ENCODE assay signal across 8 cellular contexts in the genomic region with DNA sequence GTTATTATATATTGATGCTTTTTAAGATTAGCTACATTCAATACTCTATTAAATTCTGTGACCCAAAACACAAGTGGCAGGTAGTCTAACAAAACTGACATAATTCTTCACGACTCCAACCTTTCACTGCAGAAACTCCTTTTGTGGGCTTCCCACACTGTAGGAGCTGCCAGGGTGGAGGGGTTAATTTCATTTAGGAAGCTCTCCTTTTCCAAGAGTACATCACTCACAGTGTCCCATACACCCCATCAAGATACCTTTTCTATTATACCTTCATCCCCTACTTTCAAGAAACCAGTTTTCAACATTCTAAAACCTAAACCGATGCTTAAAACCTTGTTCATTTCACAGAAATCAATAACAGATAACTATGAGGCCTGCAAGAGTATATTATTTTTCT. TPM values are rescaled to one million over a fixed set of nuclear protein-coding genes. Genes with fewer than 3 reads are reported as not detected.
DNase-seq lines count a peak whose midpoint lies in the region; ATAC-seq and TF ChIP-seq lines count a peak whose summit lies in the region.

No MANE protein-coding gene starts in this region.

- ATAC-seq in left lung (peak; percentile 7), upper lobe of right lung (no peak), HG03045 (IDR thresholded peaks at IDR 0.05; ENCODE audit: unreplicated experiment) (no peak), HG02588 (IDR thresholded peaks at IDR 0.05; ENCODE audit: unreplicated experiment) (no peak)

- POLR2A ChIA-PET in AG04450 (lab: Yijun Ruan, JAX), result no interaction called here

- TF ChIP-seq CTCF in AG04450 (IDR thresholded peaks at IDR 0.05; ENCODE audit: low read depth, low read length) (no peak), adrenal gland (IDR thresholded peaks at IDR 0.05) (no peak), left lung (IDR thresholded peaks at IDR 0.05) (no peak), upper lobe of right lung (IDR thresholded peaks at IDR 0.05) (no peak)

- H3K36me3 ChIP-seq in H7 (replicated peaks; ENCODE audit: control insufficient read depth, insufficient read depth, low read length) (no peaks in the 10 kb centered on the region; the same call in 1 of the 2 replicates), adrenal gland (replicated peaks in 1 of 2) (no peaks in the 10 kb centered on the region), left lung (no peaks in the 10 kb centered on the region), upper lobe of right lung (no peaks in the 10 kb centered on the region)

- CTCF ChIA-PET in AG04450 (lab: Charles Lee), result interaction anchor here (0.5 to 0.8 kb wide), 3 partner anchors 17 to 483 kb away, joined by 3 read pairs; no protein-coding TSS in a partner anchor

- H3K9me3 ChIP-seq in AG04450 (ENCODE audit: control insufficient read depth, insufficient read depth, low read length) (peaks cover 3% of the 10 kb centered on the region; the same call in 1 of the 2 replicates), adrenal gland (replicated peaks in 1 of 3) (no peaks in the 10 kb centered on the region), left lung (no peaks in the 10 kb centered on the region), upper lobe of right lung (no peaks in the 10 kb centered on the region)

- H3K4me1 ChIP-seq in adrenal gland (replicated peaks in 1 of 2) (peaks cover 9 to 41% of the 10 kb centered on the region in 2 donors), left lung (peaks cover 9 to 60% of the 10 kb centered on the region in 2 donors), upper lobe of right lung (peaks cover 8% of the 10 kb centered on the region)

- H3K27ac ChIP-seq in AG04450 (ENCODE audit: low read depth, low read length) (no peak overlapping the region), adrenal gland (peak overlapping the region in 1 of 5 donors; percentile 85), left lung (peak overlapping the region; percentile 85 to 87), upper lobe of right lung (peak overlapping the region; percentile 96)

- TF ChIP-seq POLR2A in adrenal gland (IDR thresholded peaks at IDR 0.05), result no peak

- WGBS in adrenal gland, 4 donors, result 0 to 10% (median 5%) methylated on average over 2 of the region's 2 CpGs

- no peak for DNase-seq in AG04450 (ENCODE audit: low read depth, low spot score)
- DNase-seq in H7, result no peak
- DNase-seq in adrenal gland, result no peak
- DNase-seq in left lung, result no peak
- DNase-seq in upper lobe of right lung, result no peak
- DNase-seq in GM19240 (ENCODE audit: insufficient read length, low spot score), result no peak

- intact Hi-C loops in adrenal gland (cut with DNase I) (no loop called here), left lung (cut with DNase I) (no loop called here), upper lobe of right lung (cut with DNase I) (no loop called here)

- H3K27me3 ChIP-seq in AG04450 (ENCODE audit: control insufficient read depth, insufficient read depth, low read length) (no peaks in the 10 kb centered on the region), H7 (ENCODE audit: control insufficient read depth, insufficient read depth, low read length) (no peaks in the 10 kb centered on the region), adrenal gland (no peaks in the 10 kb centered on the region), left lung (no peaks in the 10 kb centered on the region), upper lobe of right lung (no peaks in the 10 kb centered on the region)

- H3K4me3 ChIP-seq in AG04450 (ENCODE audit: low read depth, low read length) (peak overlapping the region; percentile 80), H7 (ENCODE audit: insufficient read depth, low read depth, low read length) (peak overlapping the region; percentile 83), adrenal gland (peak overlapping the region in 3 of 4 donors; percentile 63 to 97 (median 90)), left lung (peak overlapping the region; percentile 69 to 70), upper lobe of right lung (peak overlapping the region; percentile 96)

RNA-seq across cellular contexts. Expression of a gene that starts 0.8 kb away (rescaled TPM):
- polyA plus RNA-seq in AG04450 (2011; rRNA removed) (7.4 and 11.7 TPM in 2 replicates), adrenal gland (10 to 100 TPM in 2 of 3 donors, 1 to 10 TPM in 1; 9.3 to 21.6 (median 18.1) TPM)
- 4.1 and 8.4 TPM in 2 replicates for polyA minus RNA-seq in AG04450 (2011; rRNA and poly(A)+ RNA removed)
- 7.1 and 13.7 TPM in 2 replicates for total RNA-seq in H7 (2014; rRNA removed; shearing (Covaris generic))
- total RNA-seq in adrenal gland (100 to 1,000 TPM in 1 of 8 donors, 10 to 100 TPM in 2, 1 to 10 TPM in 5; 3.0 to 216 (median 7.4) TPM), left lung (10 to 100 TPM in 1 of 2 donors, 1 to 10 TPM in 1; 9.6 to 10.5 TPM), upper lobe of right lung (10.7 TPM)
